1 cellular context compared by ENCODE assay signal in the genomic region with DNA sequence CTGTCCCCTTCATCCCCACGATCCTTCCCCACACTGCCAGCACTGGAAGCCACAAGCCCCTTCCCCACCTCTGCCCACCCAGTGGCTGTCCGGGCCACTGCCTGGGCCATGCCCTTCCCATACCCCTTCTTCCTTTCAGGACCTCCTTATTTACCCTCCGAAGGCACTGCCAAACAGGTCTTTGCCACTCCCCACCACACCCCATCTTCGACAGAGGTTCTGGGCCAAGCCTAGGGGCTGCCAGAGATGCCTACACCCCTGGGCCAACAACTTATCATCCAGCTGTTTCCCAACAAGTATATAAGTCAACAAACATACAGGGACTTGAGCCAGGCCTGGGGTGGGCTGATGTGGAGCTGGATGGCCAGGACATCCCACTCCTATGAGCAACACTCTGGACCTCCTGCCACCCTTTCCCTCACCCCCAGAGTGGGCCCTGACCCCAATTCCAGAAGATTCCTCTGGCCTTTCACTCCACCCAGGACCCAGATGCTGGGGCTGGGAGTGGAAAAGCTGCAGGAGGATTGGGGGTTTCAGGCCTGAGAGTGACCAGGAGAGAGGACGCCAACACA.
TF ChIP-seq lines count a peak whose summit lies in the region.

No MANE protein-coding gene starts in this region.

TF ChIP-seq in IMR-90, 13 proteins besides CTCF, POLR2A, EP300 and RAD21:
- TF ChIP-seq MAZ (IDR thresholded peaks at IDR 0.05; ENCODE audit: borderline replicate concordance, low read depth, low read length) (no peak), MXI1 (IDR thresholded peaks at IDR 0.05; ENCODE audit: borderline replicate concordance, low read depth, low read length) (no peak), SMC3 (IDR thresholded peaks at IDR 0.05; ENCODE audit: low read depth, low read length) (no peak), CEBPB (IDR thresholded peaks at IDR 0.05; ENCODE audit: low read depth, low read length) (no peak), CHD1 (IDR thresholded peaks at IDR 0.05; ENCODE audit: low read depth, low read length) (no peak), NFE2L2 (IDR thresholded peaks at IDR 0.05; ENCODE audit: low read depth, low read length) (no peak), FOS (IDR thresholded peaks at IDR 0.05; ENCODE audit: low read depth, low read length) (no peak), ELK1 (IDR thresholded peaks at IDR 0.05; ENCODE audit: borderline replicate concordance, low read depth, low read length) (no peak), RFX5 (IDR thresholded peaks at IDR 0.05; ENCODE audit: low read depth, low read length) (no peak), MAFK (IDR thresholded peaks at IDR 0.05; ENCODE audit: low read depth, low read length) (no peak), BHLHE40 (IDR thresholded peaks at IDR 0.05; ENCODE audit: low read depth, low read length) (no peak), RCOR1 (IDR thresholded peaks at IDR 0.05; ENCODE audit: insufficient replicate concordance, low read length) (no peak), USF2 (IDR thresholded peaks at IDR 0.05; ENCODE audit: low read depth, low read length) (no peak)
